Comparison of ENCODE assay signal across 17 cellular contexts in genomic region chr2:149765636-149766035, GRCh38.
DNase-seq lines count a peak whose midpoint lies in the region; ATAC-seq and TF ChIP-seq lines count a peak whose summit lies in the region.
"Had no signal": no experiment of that assay in that cellular context is flagged by ENCODE, and none has a peak within 500 bp of the region (broad histone marks: within the 10 kb centered on the region; RNA-seq: fewer than 3 reads in every experiment).

No MANE protein-coding gene starts in this region.

- H3K9me3 ChIP-seq in HEK293 (ENCODE audit: control insufficient read depth, insufficient read depth, low read depth, low read length), result no peaks in the 10 kb centered on the region
- H3K9me3 ChIP-seq: MG63 had no signal

- no peaks in the 10 kb centered on the region for H3K36me3 ChIP-seq in HEK293 (ENCODE audit: control insufficient read depth in 2 of 2, insufficient read depth in 1 of 2, low read length in 2 of 2)
- H3K36me3 ChIP-seq: MG63 had no signal

- no peak overlapping the region for H3K4me3 ChIP-seq in HEK293 (ENCODE audit: low read depth, low read length)
- H3K4me3 ChIP-seq in epithelial cell of esophagus (ENCODE audit: low read length), result no peak overlapping the region
- H3K4me3 ChIP-seq: MG63 had no signal

- no peak for ATAC-seq in HG03196 (IDR thresholded peaks at IDR 0.05; ENCODE audit: unreplicated experiment)
- ATAC-seq: SK-N-SH treated with all-trans-retinoic acid at 6 μM for 48 hours had no signal

- peak; percentile 69 for DNase-seq in DMS 273 (lab: John Stamatoyannopoulos, UW; ENCODE audit: unreplicated experiment)
- peak; percentile 64 for DNase-seq in NCI-H2171 treated with DMSO at 0.1 percent for 48 hours (lab: John Stamatoyannopoulos, UW)
- DNase-seq in epithelial cell of esophagus (ENCODE audit: low read depth), result no peak
- no peak for DNase-seq in DMS79 treated with DMSO at 0.1 percent for 48 hours (lab: John Stamatoyannopoulos, UW)
- DNase-seq in NCI-H82 (lab: John Stamatoyannopoulos, UW), result no peak
- no peak for DNase-seq in GF-D8 (lab: John Stamatoyannopoulos, UW)
- DNase-seq: C1 segment of cervical spinal cord, DMS53, MG63, NCI-H1092 treated with DMSO at 0.1 percent for 48 hours, NCI-H2081, NCI-H345, SHP77 had no signal

- CTCF ChIA-PET in HEK293 (lab: Yijun Ruan, JAX), result no interaction called here

- POLR2A ChIA-PET in HEK293 (lab: Yijun Ruan, JAX), result no interaction called here

- no peak overlapping the region for H3K27ac ChIP-seq in HEK293 (ENCODE audit: extremely low read depth, low read depth, low read length)
- H3K27ac ChIP-seq: KMS-11 had no signal

- no peak for TF ChIP-seq CTCF in HEK293 (tag by site-specific recombination; IDR thresholded peaks at IDR 0.05)
- TF ChIP-seq CTCF in epithelial cell of esophagus (IDR thresholded peaks at IDR 0.05; ENCODE audit: insufficient read depth, low read depth, low read length, missing control alignments), result peak; percentile 25

- H3K4me1 ChIP-seq in HEK293 (ENCODE audit: control insufficient read depth, insufficient read depth, low read length), result peaks cover 19% of the 10 kb centered on the region

TF ChIP-seq in HEK293, 187 proteins besides CTCF, POLR2A, EP300 and RAD21:
- peak; percentile 48; the same call in 1 of the 2 replicates for TF ChIP-seq SCRT1 (tag by site-specific recombination; IDR thresholded peaks at IDR 0.05; ENCODE audit: borderline replicate concordance)
- no peak for TF ChIP-seq ZNF785 (tag by site-specific recombination; IDR thresholded peaks at IDR 0.05)
- peak; percentile 17; the same call in 1 of the 2 replicates for TF ChIP-seq ZNF654 (tag by site-specific recombination; IDR thresholded peaks at IDR 0.05; ENCODE audit: low read depth)
- TF ChIP-seq SCRT2 (tag by site-specific recombination; IDR thresholded peaks at IDR 0.05), result peak; percentile 73
- no peak for TF ChIP-seq KLF10 (tag by site-specific recombination; IDR thresholded peaks at IDR 0.05)

Comparison
In these comparisons a context has a peak if more than half of its experiments do, and no peak if none do; other contexts are left out.
1. DNase-seq: peak in DMS 273 (single experiment) and NCI-H2171 treated with DMSO at 0.1 percent for 48 hours (single experiment); none in epithelial cell of esophagus (single experiment), DMS79 treated with DMSO at 0.1 percent for 48 hours (single experiment), NCI-H82 (single experiment) and GF-D8 (single experiment).